In the genomic region with DNA sequence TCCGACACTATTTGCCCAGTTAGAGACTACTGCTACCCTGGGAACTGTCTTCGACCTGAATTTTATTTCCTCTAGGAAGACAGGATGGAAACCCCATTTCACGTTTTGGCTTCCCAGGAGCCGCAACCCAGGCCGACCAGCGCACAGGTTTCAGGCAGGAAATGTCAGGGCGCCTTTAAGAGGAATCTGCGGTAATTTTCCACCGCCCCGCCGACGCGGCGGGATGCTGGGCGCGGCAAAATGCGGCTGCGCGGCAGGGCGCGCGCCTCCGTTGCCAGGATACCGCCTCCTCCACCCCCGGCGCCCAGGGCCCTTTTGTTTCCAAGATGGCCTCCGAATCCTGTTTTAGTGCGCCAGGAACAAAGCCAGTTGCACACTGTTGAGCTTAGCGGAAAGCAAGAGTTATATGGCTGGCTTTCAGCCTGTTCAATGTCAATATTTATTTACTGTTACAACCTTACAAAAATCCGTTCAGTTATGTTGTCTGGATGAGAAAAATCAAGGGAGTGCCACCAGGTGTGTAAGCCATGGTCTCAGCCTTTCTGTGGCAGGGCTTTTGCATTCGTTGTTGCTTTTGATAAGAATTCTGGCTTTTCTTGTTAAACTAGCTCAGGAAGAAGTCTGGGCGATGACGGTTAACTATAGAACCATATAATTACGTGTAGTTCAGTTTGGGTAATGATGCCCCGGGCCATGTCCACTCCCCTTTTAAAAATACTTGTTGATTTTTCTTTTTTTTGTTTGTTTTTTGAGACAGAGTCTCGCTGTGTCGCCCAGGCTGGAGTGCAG, we compare ENCODE assay signal across 1 cellular context.
TF ChIP-seq lines count a peak whose summit lies in the region.

No MANE protein-coding gene starts in this region.

TF ChIP-seq in HepG2, 621 proteins besides CTCF, POLR2A, EP300 and RAD21 (continued from another document and continues in another):
- TF ChIP-seq, protein P1, sequence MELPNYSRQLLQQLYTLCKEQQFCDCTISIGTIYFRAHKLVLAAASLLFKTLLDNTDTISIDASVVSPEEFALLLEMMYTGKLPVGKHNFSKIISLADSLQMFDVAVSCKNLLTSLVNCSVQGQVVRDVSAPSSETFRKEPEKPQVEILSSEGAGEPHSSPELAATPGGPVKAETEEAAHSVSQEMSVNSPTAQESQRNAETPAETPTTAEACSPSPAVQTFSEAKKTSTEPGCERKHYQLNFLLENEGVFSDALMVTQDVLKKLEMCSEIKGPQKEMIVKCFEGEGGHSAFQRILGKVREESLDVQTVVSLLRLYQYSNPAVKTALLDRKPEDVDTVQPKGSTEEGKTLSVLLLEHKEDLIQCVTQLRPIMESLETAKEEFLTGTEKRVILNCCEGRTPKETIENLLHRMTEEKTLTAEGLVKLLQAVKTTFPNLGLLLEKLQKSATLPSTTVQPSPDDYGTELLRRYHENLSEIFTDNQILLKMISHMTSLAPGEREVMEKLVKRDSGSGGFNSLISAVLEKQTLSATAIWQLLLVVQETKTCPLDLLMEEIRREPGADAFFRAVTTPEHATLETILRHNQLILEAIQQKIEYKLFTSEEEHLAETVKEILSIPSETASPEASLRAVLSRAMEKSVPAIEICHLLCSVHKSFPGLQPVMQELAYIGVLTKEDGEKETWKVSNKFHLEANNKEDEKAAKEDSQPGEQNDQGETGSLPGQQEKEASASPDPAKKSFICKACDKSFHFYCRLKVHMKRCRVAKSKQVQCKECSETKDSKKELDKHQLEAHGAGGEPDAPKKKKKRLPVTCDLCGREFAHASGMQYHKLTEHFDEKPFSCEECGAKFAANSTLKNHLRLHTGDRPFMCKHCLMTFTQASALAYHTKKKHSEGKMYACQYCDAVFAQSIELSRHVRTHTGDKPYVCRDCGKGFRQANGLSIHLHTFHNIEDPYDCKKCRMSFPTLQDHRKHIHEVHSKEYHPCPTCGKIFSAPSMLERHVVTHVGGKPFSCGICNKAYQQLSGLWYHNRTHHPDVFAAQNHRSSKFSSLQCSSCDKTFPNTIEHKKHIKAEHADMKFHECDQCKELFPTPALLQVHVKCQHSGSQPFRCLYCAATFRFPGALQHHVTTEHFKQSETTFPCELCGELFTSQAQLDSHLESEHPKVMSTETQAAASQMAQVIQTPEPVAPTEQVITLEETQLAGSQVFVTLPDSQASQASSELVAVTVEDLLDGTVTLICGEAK (IDR thresholded peaks at IDR 0.05) = no peak
- TF ChIP-seq, protein P1 (CRISPR knock-in tag; IDR thresholded peaks at IDR 0.05) = no peak
- TF ChIP-seq ZNF256 (CRISPR knock-in tag; conservative IDR thresholded peaks at IDR 0.05) (0 out of 2 replicates have a peak, but pooled peaks have one; percentile 35), MXI1 (IDR thresholded peaks at IDR 0.05; ENCODE audit: borderline replicate concordance, low read depth, low read length) (peak; percentile 71; the same call in 1 of the 3 replicates), ZNF567 (CRISPR knock-in tag; IDR thresholded peaks at IDR 0.05; ENCODE audit: borderline replicate concordance) (0 out of 2 replicates have a peak, but pooled peaks have one; percentile 24), PRMT3 (CRISPR knock-in tag; IDR thresholded peaks at IDR 0.05; ENCODE audit: borderline replicate concordance, low read depth) (no peak), RFX3 (CRISPR knock-in tag; IDR thresholded peaks at IDR 0.05) (peak; percentile 79), NFIB (CRISPR knock-in tag; IDR thresholded peaks at IDR 0.05; ENCODE audit: borderline replicate concordance) (no peak), ZNF124 (CRISPR knock-in tag; IDR thresholded peaks at IDR 0.05) (no peak), HNRNPUL1 (IDR thresholded peaks at IDR 0.05; ENCODE audit: low read depth, low read length) (no peak), SOX6 (IDR thresholded peaks at IDR 0.05) (no peak), SOX6 (CRISPR knock-in tag; IDR thresholded peaks at IDR 0.05) (peak; percentile 44; the same call in 1 of the 2 replicates), ZNF605 (CRISPR knock-in tag; IDR thresholded peaks at IDR 0.05) (peak; percentile 34; the same call in 1 of the 2 replicates), MAZ (IDR thresholded peaks at IDR 0.05; ENCODE audit: borderline replicate concordance, low read depth, low read length) (peak; percentile 70), MAZ (CRISPR knock-in tag; IDR thresholded peaks at IDR 0.05; ENCODE audit: low read depth) (peak; percentile 56; the same call in 1 of the 2 replicates), CBX2 (IDR thresholded peaks at IDR 0.05; ENCODE audit: low read depth, low read length) (no peak), CBX2 (CRISPR knock-in tag; IDR thresholded peaks at IDR 0.05; ENCODE audit: low read depth) (no peak), YEATS4 (CRISPR knock-in tag; IDR thresholded peaks at IDR 0.05; ENCODE audit: borderline replicate concordance) (peak; percentile 80; the same call in 1 of the 2 replicates), RCOR2 (CRISPR knock-in tag; IDR thresholded peaks at IDR 0.05) (no peak), GPN1 (CRISPR knock-in tag; IDR thresholded peaks at IDR 0.05; ENCODE audit: borderline replicate concordance) (no peak), RNF2 (conservative IDR thresholded peaks at IDR 0.05; ENCODE audit: low read depth) (no peak), ZFY (CRISPR knock-in tag; IDR thresholded peaks at IDR 0.05) (peak; percentile 57), PCBP1 (IDR thresholded peaks at IDR 0.05; ENCODE audit: borderline replicate concordance, low read depth, low read length) (no peak), ZFX (CRISPR knock-in tag; IDR thresholded peaks at IDR 0.05; ENCODE audit: low read depth) (no peak), HNRNPLL (IDR thresholded peaks at IDR 0.05; ENCODE audit: low read depth, low read length, poor library complexity, severe bottlenecking) (peak; percentile 72), SALL2 (CRISPR knock-in tag; IDR thresholded peaks at IDR 0.05) (peak; percentile 69; the same call in 1 of the 2 replicates), MIER3 (CRISPR knock-in tag; IDR thresholded peaks at IDR 0.05; ENCODE audit: borderline replicate concordance) (no peak), YEATS2 (CRISPR knock-in tag; IDR thresholded peaks at IDR 0.05; ENCODE audit: borderline replicate concordance) (peak; percentile 17; the same call in 1 of the 2 replicates), ZFYVE20 (CRISPR knock-in tag; IDR thresholded peaks at IDR 0.05; ENCODE audit: borderline replicate concordance, low read depth) (no peak), SOX5 (CRISPR knock-in tag; IDR thresholded peaks at IDR 0.05; ENCODE audit: borderline replicate concordance) (peak; percentile 35; the same call in 1 of the 2 replicates), NFRKB (IDR thresholded peaks at IDR 0.05) (peak; percentile 76; the same call in 1 of the 2 replicates), KDM5A (IDR thresholded peaks at IDR 0.05; ENCODE audit: borderline replicate concordance, low read length) (peak; percentile 35; the same call in 1 of the 2 replicates), REL (CRISPR knock-in tag; conservative IDR thresholded peaks at IDR 0.05) (no peak), RFXAP (CRISPR knock-in tag; IDR thresholded peaks at IDR 0.05; ENCODE audit: borderline replicate concordance) (peak; percentile 78), ZNF274 (CRISPR knock-in tag; IDR thresholded peaks at IDR 0.05) (no peak), PPARG (CRISPR knock-in tag; conservative IDR thresholded peaks at IDR 0.05) (no peak)
- TF ChIP-seq, protein P2, sequence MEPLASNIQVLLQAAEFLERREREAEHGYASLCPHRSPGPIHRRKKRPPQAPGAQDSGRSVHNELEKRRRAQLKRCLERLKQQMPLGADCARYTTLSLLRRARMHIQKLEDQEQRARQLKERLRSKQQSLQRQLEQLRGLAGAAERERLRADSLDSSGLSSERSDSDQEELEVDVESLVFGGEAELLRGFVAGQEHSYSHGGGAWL (CRISPR knock-in tag; IDR thresholded peaks at IDR 0.05) = no peak
- TF ChIP-seq, protein P3, sequence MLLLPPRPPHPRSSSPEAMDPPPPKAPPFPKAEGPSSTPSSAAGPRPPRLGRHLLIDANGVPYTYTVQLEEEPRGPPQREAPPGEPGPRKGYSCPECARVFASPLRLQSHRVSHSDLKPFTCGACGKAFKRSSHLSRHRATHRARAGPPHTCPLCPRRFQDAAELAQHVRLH (CRISPR knock-in tag; IDR thresholded peaks at IDR 0.05; ENCODE audit: borderline replicate concordance, low read depth) = peak; percentile 67; the same call in 1 of the 2 replicates
- TF ChIP-seq, protein P4, sequence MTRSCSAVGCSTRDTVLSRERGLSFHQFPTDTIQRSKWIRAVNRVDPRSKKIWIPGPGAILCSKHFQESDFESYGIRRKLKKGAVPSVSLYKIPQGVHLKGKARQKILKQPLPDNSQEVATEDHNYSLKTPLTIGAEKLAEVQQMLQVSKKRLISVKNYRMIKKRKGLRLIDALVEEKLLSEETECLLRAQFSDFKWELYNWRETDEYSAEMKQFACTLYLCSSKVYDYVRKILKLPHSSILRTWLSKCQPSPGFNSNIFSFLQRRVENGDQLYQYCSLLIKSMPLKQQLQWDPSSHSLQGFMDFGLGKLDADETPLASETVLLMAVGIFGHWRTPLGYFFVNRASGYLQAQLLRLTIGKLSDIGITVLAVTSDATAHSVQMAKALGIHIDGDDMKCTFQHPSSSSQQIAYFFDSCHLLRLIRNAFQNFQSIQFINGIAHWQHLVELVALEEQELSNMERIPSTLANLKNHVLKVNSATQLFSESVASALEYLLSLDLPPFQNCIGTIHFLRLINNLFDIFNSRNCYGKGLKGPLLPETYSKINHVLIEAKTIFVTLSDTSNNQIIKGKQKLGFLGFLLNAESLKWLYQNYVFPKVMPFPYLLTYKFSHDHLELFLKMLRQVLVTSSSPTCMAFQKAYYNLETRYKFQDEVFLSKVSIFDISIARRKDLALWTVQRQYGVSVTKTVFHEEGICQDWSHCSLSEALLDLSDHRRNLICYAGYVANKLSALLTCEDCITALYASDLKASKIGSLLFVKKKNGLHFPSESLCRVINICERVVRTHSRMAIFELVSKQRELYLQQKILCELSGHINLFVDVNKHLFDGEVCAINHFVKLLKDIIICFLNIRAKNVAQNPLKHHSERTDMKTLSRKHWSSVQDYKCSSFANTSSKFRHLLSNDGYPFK (CRISPR knock-in tag; IDR thresholded peaks at IDR 0.05; ENCODE audit: borderline replicate concordance) = peak; percentile 73; the same call in 1 of the 2 replicates
- TF ChIP-seq, protein P5, sequence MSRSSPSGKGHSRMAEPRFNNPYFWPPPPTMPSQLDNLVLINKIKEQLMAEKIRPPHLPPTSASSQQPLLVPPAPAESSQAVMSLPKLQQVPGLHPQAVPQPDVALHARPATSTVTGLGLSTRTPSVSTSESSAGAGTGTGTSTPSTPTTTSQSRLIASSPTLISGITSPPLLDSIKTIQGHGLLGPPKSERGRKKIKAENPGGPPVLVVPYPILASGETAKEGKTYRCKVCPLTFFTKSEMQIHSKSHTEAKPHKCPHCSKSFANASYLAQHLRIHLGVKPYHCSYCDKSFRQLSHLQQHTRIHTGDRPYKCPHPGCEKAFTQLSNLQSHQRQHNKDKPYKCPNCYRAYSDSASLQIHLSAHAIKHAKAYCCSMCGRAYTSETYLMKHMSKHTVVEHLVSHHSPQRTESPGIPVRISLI (CRISPR knock-in tag; IDR thresholded peaks at IDR 0.05; ENCODE audit: borderline replicate concordance) = no peak
- TF ChIP-seq, protein P6, sequence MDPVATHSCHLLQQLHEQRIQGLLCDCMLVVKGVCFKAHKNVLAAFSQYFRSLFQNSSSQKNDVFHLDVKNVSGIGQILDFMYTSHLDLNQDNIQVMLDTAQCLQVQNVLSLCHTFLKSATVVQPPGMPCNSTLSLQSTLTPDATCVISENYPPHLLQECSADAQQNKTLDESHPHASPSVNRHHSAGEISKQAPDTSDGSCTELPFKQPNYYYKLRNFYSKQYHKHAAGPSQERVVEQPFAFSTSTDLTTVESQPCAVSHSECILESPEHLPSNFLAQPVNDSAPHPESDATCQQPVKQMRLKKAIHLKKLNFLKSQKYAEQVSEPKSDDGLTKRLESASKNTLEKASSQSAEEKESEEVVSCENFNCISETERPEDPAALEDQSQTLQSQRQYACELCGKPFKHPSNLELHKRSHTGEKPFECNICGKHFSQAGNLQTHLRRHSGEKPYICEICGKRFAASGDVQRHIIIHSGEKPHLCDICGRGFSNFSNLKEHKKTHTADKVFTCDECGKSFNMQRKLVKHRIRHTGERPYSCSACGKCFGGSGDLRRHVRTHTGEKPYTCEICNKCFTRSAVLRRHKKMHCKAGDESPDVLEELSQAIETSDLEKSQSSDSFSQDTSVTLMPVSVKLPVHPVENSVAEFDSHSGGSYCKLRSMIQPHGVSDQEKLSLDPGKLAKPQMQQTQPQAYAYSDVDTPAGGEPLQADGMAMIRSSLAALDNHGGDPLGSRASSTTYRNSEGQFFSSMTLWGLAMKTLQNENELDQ (CRISPR knock-in tag; IDR thresholded peaks at IDR 0.05; ENCODE audit: borderline replicate concordance) = no peak
- TF ChIP-seq, protein P7, sequence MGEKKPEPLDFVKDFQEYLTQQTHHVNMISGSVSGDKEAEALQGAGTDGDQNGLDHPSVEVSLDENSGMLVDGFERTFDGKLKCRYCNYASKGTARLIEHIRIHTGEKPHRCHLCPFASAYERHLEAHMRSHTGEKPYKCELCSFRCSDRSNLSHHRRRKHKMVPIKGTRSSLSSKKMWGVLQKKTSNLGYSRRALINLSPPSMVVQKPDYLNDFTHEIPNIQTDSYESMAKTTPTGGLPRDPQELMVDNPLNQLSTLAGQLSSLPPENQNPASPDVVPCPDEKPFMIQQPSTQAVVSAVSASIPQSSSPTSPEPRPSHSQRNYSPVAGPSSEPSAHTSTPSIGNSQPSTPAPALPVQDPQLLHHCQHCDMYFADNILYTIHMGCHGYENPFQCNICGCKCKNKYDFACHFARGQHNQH (CRISPR knock-in tag; IDR thresholded peaks at IDR 0.05) = no peak; the same call in 1 of the 2 replicates
